Comparison of ENCODE assay signal across 8 cellular contexts in the genomic region with DNA sequence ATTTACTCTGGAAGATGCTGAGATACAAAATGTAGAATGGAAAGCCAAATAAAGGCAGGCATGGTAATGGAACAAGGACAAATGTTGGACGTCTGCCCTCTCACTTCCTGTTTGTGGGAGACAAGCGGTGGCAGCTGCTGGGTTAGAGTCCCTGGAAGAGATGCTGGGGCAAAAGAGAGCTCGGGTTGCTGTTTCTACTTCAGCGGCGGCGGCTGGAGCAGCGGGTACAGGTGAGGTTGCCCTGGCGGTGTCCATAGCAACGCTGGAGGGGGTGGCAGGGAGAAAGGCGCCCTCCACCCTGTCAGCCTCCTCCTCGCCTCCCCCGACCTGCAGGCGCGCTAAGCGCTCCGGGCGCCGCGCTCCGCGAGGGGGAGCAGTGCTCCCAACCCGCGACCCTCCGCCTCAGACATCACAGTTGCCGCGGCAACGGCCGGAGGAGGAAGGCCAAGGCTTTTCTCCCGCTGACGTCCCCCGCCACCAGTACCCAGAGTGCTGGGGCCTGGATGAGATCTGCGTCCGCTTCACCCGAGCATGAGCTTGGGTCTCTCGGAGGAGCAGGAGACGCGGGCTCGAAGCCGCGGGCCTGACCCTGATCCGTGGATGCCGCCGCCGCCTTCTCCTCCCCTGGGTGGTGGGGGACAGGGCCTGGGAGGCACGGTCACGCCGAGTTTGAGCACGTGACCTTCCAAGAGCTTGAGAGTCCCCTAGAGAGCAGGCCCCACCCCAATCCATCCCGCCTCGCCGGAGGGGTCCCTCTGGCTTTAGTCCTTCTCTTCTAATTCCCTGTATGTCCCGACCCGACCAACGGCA.
DNase-seq lines count a peak whose midpoint lies in the region; ATAC-seq and TF ChIP-seq lines count a peak whose summit lies in the region.

No MANE protein-coding gene starts in this region.

- peak overlapping the region; percentile 77 for H3K4me3 Mint-ChIP-seq in WTC11

- no peak overlapping the region for H3K27ac Mint-ChIP-seq in WTC11

- DNase-seq in C1 segment of cervical spinal cord (lab: John Stamatoyannopoulos, UW) (peak in 13 of 14 donors; percentile 37 to 92 (median 63)), LHCN-M2 (ENCODE audit: low read depth) (peak; percentile 27), WTC11 (ENCODE audit: low spot score) (peak; percentile 88), left ventricle myocardium superior (peak; percentile 29), posterior vena cava (ENCODE audit: low spot score) (peak; percentile 77), HuH-7.5 (ENCODE audit: low spot score) (no peak)

- no peaks in the 10 kb centered on the region for H3K9me3 Mint-ChIP-seq in WTC11

- H3K27me3 Mint-ChIP-seq in WTC11 (ENCODE audit: low read depth): peaks cover 60% of the 10 kb centered on the region

- no peak for TF ChIP-seq CTCF in WTC11 (IDR thresholded peaks at IDR 0.05)

- intact Hi-C loops in left ventricle myocardium superior (cut with micrococcal nuclease) (no loop called here), posterior vena cava (cut with DNase I) (no loop called here)

- POLR2A ChIA-PET in WTC11 (lab: Charles Lee): no interaction called here

- CTCF ChIA-PET in WTC11 (lab: Charles Lee): interaction anchor here (0.5 to 3.1 kb wide), 14 partner anchors 33 to 651 kb away, joined by 3 to 24 read pairs (median 4); a partner anchor contains a TSS

- no peaks in the 10 kb centered on the region for H3K36me3 Mint-ChIP-seq in WTC11

- peaks cover 8% of the 10 kb centered on the region for H3K4me1 Mint-ChIP-seq in WTC11

- ATAC-seq in WTC11: peak; percentile 96
- ATAC-seq in left ventricle myocardium superior: no peak
- no peak for ATAC-seq in HG03521 (IDR thresholded peaks at IDR 0.05; ENCODE audit: unreplicated experiment)
- ATAC-seq in HG02798 (IDR thresholded peaks at IDR 0.05; ENCODE audit: poor library complexity, unreplicated experiment): no peak

TF ChIP-seq in WTC11, 78 proteins besides CTCF, POLR2A, EP300 and RAD21 (continues in another document):
- TF ChIP-seq GABPB1 (CRISPR knock-in tag; IDR thresholded peaks at IDR 0.05) (no peak), ZNF121 (CRISPR knock-in tag; IDR thresholded peaks at IDR 0.05) (no peak), CBFB (CRISPR knock-in tag; IDR thresholded peaks at IDR 0.05; ENCODE audit: low read depth) (0 out of 2 replicates have a peak, but pooled peaks have one; percentile 41), NFE2L1 (CRISPR knock-in tag; IDR thresholded peaks at IDR 0.05) (no peak), ETV6 (CRISPR knock-in tag; IDR thresholded peaks at IDR 0.05) (peak; percentile 82; the same call in 1 of the 2 replicates), JAZF1 (CRISPR knock-in tag; IDR thresholded peaks at IDR 0.05) (no peak), TP53 (CRISPR knock-in tag; IDR thresholded peaks at IDR 0.05) (peak; percentile 63; the same call in 1 of the 2 replicates), MYBL2 (CRISPR knock-in tag; IDR thresholded peaks at IDR 0.05) (peak; percentile 44; the same call in 1 of the 2 replicates), KAT7 (CRISPR knock-in tag; IDR thresholded peaks at IDR 0.05; ENCODE audit: borderline replicate concordance) (0 out of 2 replicates have a peak, but pooled peaks have one; percentile 41), ZNF671 (CRISPR knock-in tag; IDR thresholded peaks at IDR 0.05) (no peak), SP1 (CRISPR knock-in tag; conservative IDR thresholded peaks at IDR 0.05) (peak; percentile 64)
- TF ChIP-seq, protein P1, sequence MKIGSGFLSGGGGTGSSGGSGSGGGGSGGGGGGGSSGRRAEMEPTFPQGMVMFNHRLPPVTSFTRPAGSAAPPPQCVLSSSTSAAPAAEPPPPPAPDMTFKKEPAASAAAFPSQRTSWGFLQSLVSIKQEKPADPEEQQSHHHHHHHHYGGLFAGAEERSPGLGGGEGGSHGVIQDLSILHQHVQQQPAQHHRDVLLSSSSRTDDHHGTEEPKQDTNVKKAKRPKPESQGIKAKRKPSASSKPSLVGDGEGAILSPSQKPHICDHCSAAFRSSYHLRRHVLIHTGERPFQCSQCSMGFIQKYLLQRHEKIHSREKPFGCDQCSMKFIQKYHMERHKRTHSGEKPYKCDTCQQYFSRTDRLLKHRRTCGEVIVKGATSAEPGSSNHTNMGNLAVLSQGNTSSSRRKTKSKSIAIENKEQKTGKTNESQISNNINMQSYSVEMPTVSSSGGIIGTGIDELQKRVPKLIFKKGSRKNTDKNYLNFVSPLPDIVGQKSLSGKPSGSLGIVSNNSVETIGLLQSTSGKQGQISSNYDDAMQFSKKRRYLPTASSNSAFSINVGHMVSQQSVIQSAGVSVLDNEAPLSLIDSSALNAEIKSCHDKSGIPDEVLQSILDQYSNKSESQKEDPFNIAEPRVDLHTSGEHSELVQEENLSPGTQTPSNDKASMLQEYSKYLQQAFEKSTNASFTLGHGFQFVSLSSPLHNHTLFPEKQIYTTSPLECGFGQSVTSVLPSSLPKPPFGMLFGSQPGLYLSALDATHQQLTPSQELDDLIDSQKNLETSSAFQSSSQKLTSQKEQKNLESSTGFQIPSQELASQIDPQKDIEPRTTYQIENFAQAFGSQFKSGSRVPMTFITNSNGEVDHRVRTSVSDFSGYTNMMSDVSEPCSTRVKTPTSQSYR (CRISPR knock-in tag; IDR thresholded peaks at IDR 0.05): peak; percentile 67; the same call in 1 of the 2 replicates
- TF ChIP-seq, protein P2, sequence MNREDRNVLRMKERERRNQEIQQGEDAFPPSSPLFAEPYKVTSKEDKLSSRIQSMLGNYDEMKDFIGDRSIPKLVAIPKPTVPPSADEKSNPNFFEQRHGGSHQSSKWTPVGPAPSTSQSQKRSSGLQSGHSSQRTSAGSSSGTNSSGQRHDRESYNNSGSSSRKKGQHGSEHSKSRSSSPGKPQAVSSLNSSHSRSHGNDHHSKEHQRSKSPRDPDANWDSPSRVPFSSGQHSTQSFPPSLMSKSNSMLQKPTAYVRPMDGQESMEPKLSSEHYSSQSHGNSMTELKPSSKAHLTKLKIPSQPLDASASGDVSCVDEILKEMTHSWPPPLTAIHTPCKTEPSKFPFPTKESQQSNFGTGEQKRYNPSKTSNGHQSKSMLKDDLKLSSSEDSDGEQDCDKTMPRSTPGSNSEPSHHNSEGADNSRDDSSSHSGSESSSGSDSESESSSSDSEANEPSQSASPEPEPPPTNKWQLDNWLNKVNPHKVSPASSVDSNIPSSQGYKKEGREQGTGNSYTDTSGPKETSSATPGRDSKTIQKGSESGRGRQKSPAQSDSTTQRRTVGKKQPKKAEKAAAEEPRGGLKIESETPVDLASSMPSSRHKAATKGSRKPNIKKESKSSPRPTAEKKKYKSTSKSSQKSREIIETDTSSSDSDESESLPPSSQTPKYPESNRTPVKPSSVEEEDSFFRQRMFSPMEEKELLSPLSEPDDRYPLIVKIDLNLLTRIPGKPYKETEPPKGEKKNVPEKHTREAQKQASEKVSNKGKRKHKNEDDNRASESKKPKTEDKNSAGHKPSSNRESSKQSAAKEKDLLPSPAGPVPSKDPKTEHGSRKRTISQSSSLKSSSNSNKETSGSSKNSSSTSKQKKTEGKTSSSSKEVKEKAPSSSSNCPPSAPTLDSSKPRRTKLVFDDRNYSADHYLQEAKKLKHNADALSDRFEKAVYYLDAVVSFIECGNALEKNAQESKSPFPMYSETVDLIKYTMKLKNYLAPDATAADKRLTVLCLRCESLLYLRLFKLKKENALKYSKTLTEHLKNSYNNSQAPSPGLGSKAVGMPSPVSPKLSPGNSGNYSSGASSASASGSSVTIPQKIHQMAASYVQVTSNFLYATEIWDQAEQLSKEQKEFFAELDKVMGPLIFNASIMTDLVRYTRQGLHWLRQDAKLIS (CRISPR knock-in tag; IDR thresholded peaks at IDR 0.05; ENCODE audit: borderline replicate concordance): no peak
- TF ChIP-seq, protein P3, sequence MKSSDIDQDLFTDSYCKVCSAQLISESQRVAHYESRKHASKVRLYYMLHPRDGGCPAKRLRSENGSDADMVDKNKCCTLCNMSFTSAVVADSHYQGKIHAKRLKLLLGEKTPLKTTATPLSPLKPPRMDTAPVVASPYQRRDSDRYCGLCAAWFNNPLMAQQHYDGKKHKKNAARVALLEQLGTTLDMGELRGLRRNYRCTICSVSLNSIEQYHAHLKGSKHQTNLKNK (CRISPR knock-in tag; IDR thresholded peaks at IDR 0.05): no peak
- TF ChIP-seq, protein P4, sequence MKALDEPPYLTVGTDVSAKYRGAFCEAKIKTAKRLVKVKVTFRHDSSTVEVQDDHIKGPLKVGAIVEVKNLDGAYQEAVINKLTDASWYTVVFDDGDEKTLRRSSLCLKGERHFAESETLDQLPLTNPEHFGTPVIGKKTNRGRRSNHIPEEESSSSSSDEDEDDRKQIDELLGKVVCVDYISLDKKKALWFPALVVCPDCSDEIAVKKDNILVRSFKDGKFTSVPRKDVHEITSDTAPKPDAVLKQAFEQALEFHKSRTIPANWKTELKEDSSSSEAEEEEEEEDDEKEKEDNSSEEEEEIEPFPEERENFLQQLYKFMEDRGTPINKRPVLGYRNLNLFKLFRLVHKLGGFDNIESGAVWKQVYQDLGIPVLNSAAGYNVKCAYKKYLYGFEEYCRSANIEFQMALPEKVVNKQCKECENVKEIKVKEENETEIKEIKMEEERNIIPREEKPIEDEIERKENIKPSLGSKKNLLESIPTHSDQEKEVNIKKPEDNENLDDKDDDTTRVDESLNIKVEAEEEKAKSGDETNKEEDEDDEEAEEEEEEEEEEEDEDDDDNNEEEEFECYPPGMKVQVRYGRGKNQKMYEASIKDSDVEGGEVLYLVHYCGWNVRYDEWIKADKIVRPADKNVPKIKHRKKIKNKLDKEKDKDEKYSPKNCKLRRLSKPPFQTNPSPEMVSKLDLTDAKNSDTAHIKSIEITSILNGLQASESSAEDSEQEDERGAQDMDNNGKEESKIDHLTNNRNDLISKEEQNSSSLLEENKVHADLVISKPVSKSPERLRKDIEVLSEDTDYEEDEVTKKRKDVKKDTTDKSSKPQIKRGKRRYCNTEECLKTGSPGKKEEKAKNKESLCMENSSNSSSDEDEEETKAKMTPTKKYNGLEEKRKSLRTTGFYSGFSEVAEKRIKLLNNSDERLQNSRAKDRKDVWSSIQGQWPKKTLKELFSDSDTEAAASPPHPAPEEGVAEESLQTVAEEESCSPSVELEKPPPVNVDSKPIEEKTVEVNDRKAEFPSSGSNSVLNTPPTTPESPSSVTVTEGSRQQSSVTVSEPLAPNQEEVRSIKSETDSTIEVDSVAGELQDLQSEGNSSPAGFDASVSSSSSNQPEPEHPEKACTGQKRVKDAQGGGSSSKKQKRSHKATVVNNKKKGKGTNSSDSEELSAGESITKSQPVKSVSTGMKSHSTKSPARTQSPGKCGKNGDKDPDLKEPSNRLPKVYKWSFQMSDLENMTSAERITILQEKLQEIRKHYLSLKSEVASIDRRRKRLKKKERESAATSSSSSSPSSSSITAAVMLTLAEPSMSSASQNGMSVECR (CRISPR knock-in tag; IDR thresholded peaks at IDR 0.05; ENCODE audit: borderline replicate concordance): peak; percentile 73; the same call in 1 of the 2 replicates
